27 cellular contexts compared by ENCODE assay signal in the genomic region with DNA sequence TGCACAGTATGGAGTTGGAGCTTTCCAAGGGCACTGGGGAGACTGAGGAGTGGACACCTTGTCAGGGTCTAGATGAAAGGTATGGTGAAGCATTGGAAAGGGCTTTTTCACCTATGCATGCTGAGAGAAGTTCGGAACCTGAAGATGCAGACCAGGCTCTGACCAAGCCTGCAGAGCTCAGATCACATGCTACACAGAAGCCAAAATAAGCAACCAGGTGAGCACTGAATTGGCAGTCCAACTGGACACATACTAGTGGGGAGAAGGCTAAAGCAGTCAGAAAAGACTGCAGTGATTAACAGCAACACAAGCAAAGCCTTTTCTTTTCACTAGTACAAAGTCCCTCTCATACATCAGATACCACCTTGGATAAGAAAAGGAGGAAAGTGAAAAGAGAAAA.
"Had no signal": no experiment of that assay in that cellular context is flagged by ENCODE, and none has a peak within 500 bp of the region (broad histone marks: within the 10 kb centered on the region; RNA-seq: fewer than 3 reads in every experiment).

No MANE protein-coding gene starts in this region.

- ATAC-seq: esophagus mucosa; gastrocnemius medialis; heart right ventricle; left cardiac atrium; left lung; left ventricle myocardium superior; lower lobe of right lung; mucosa of descending colon; naive thymus-derived CD8-positive, alpha-beta T cell had no signal

- H3K4me1 ChIP-seq: esophagus squamous epithelium, gastrocnemius medialis, heart right ventricle, left lung, lower lobe of right lung had no signal

- H3K4me3 ChIP-seq: coronary artery, dorsolateral prefrontal cortex, esophagus squamous epithelium, gastrocnemius medialis, heart right ventricle, left lung, lower lobe of right lung, mucosa of descending colon had no signal

- H3K9me3 ChIP-seq: esophagus squamous epithelium, gastrocnemius medialis, heart right ventricle, left lung, lower lobe of right lung, mucosa of descending colon had no signal

- H3K27me3 ChIP-seq: dorsolateral prefrontal cortex, esophagus squamous epithelium, gastrocnemius medialis, heart right ventricle, left lung had no signal

- H3K27ac ChIP-seq: coronary artery, dorsolateral prefrontal cortex, epithelial cell of prostate, esophagus squamous epithelium, gastrocnemius medialis, heart right ventricle, left lung, lower lobe of right lung had no signal

- FAIRE-seq: endometrium, islet of Langerhans, keratinocyte had no signal

- H3K36me3 ChIP-seq: esophagus squamous epithelium, gastrocnemius medialis, heart right ventricle, left lung, lower lobe of right lung had no signal

- DNase-seq: dermis blood vessel endothelial cell; effector CD4-positive, alpha-beta T cell; effector memory CD4-positive, alpha-beta T cell; erythroblast; esophagus squamous epithelium; foreskin fibroblast; foreskin melanocyte; gastrocnemius medialis; glutamatergic neuron; head of caudate nucleus; heart right ventricle; hippocampal formation; left cardiac atrium; left lung; left ventricle myocardium superior; lower lobe of right lung; mesenchymal stem cell; mucosa of descending colon; naive B cell; naive thymus-derived CD8-positive, alpha-beta T cell had no signal
